In genomic region chr1:198535631-198536030, GRCh38 we compare ENCODE assay signal across 33 cellular contexts. TPM values are rescaled to one million over a fixed set of nuclear protein-coding genes. Genes with fewer than 3 reads are reported as not detected.
DNase-seq lines count a peak whose midpoint lies in the region; ATAC-seq and TF ChIP-seq lines count a peak whose summit lies in the region.
"Had no signal": no experiment of that assay in that cellular context is flagged by ENCODE, and none has a peak within 500 bp of the region (broad histone marks: within the 10 kb centered on the region; RNA-seq: fewer than 3 reads in every experiment).

No MANE protein-coding gene starts in this region.

- H4K20me1 ChIP-seq in GM23248 (ENCODE audit: insufficient read depth) (no peaks in the 10 kb centered on the region), SU-DHL-6 (ENCODE audit: low read depth, low read length) (no peaks in the 10 kb centered on the region)
- H4K20me1 ChIP-seq: BLaER1 had no signal

- DNase-seq in CD4-positive, alpha-beta T cell: no peak
- DNase-seq in GM23248 (no peak), GOT3 (lab: John Stamatoyannopoulos, UW) (no peak), esophagus squamous epithelium (lab: John Stamatoyannopoulos, UW) (no peak)
- no peak for DNase-seq in naive thymus-derived CD4-positive, alpha-beta T cell
- no peak for DNase-seq in activated naive CD4-positive, alpha-beta T cell treated with anti-CD3 and anti-CD28 coated beads, Interleukin-2, amount 50 U/mL, for 16 hours
- DNase-seq: activated naive CD4-positive, alpha-beta T cell treated with Interleukin-2 at 50 U/mL for 16 hours; activated T-cell treated with anti-CD3 and anti-CD28 coated beads, Interleukin-2, amount 50 U/mL, for 4 hours; anterior cingulate cortex; colonic mucosa; DMS79 treated with DMSO at 0.1 percent for 48 hours; effector CD8-positive, alpha-beta T cell; HFFc6; left ventricle myocardium superior; NCI-H1694 treated with DMSO at 0.1 percent for 48 hours; NCI-H526; pancreas; retina; SJCRH30; small intestine; stimulated activated CD4-positive, alpha-beta T cell treated with anti-CD3 and anti-CD28 coated beads, Interleukin-1b, Interleukin-23, amount 100 ng/mL, for 48 hours; stimulated activated CD8-positive, alpha-beta memory T cell treated with anti-CD3 and anti-CD28 coated beads, Interleukin-4, amount 100 ng/mL, for 48 hours; upper lobe of left lung had no signal

- no peak overlapping the region for H3K4me3 Mint-ChIP-seq in CD4-positive, alpha-beta T cell
- peak overlapping the region in 4 of 10 donors; percentile 20 to 73 (median 34) for H3K4me3 Mint-ChIP-seq in naive thymus-derived CD4-positive, alpha-beta T cell
- H3K4me3 Mint-ChIP-seq: HFFc6 had no signal

- ATAC-seq in CD4-positive, alpha-beta T cell (ENCODE audit: poor library complexity): no peak
- ATAC-seq in naive thymus-derived CD4-positive, alpha-beta T cell: no peak
- no peak for ATAC-seq in HG03342 (IDR thresholded peaks at IDR 0.05; ENCODE audit: unreplicated experiment)
- ATAC-seq: activated T-cell treated with anti-CD3 and anti-CD28 coated beads, Interleukin-2, amount 50 U/mL, for 4 hours; left ventricle myocardium superior; natural killer cell treated with Interleukin-12 subunit alpha and Interleukin-12 subunit beta and Interleukin-15 and Interleukin-18, amount 100 ng/mL, for 72 hours; pancreas had no signal

- H3K27ac ChIP-seq in CD4-positive, alpha-beta T cell (ENCODE audit: low read depth, low read length): no peak overlapping the region
- H3K27ac ChIP-seq in GM23248 (no peak overlapping the region), SU-DHL-6 (ENCODE audit: low read depth, low read length) (peak overlapping the region; percentile 89), esophagus squamous epithelium (no peak overlapping the region)
- H3K27ac ChIP-seq in naive thymus-derived CD4-positive, alpha-beta T cell (ENCODE audit: low read depth, low read length): peak overlapping the region; percentile 38
- H3K27ac ChIP-seq: BLaER1, cardiac muscle cell, colonic mucosa, KMS-11, pancreas, SJCRH30, upper lobe of left lung had no signal

- H3K79me2 ChIP-seq in GM23248 (ENCODE audit: insufficient read depth) (no peaks in the 10 kb centered on the region), SU-DHL-6 (ENCODE audit: insufficient read depth, low read length) (peaks cover 14% of the 10 kb centered on the region; the same call in 1 of the 2 replicates)

- H3F3A ChIP-seq in GM23248 (ENCODE audit: insufficient read depth) (0 out of 2 replicates have a peak, but pooled peaks cover under 1% of the 10 kb centered on the region), SU-DHL-6 (ENCODE audit: insufficient read depth) (peaks cover 35% of the 10 kb centered on the region)

- H3K27me3 ChIP-seq in CD4-positive, alpha-beta T cell (ENCODE audit: control insufficient read depth, insufficient read depth, low read length): no peaks in the 10 kb centered on the region
- H3K27me3 ChIP-seq in GM23248 (replicated peaks; ENCODE audit: insufficient read depth): no peaks in the 10 kb centered on the region
- H3K27me3 ChIP-seq in SU-DHL-6 (ENCODE audit: low read length): no peaks in the 10 kb centered on the region
- no peaks in the 10 kb centered on the region for H3K27me3 ChIP-seq in naive thymus-derived CD4-positive, alpha-beta T cell (ENCODE audit: control insufficient read depth in 2 of 2, insufficient read depth in 2 of 2, low read length in 2 of 2)
- no peaks in the 10 kb centered on the region for H3K27me3 ChIP-seq in esophagus squamous epithelium
- H3K27me3 ChIP-seq: BLaER1, cardiac muscle cell, colonic mucosa, pancreas, SJCRH30, upper lobe of left lung had no signal

- no peaks in the 10 kb centered on the region for H3K27me3 Mint-ChIP-seq in CD4-positive, alpha-beta T cell
- no peaks in the 10 kb centered on the region for H3K27me3 Mint-ChIP-seq in naive thymus-derived CD4-positive, alpha-beta T cell
- H3K27me3 Mint-ChIP-seq: natural killer cell treated with Interleukin-12 subunit alpha and Interleukin-12 subunit beta and Interleukin-15 and Interleukin-18, amount 100 ng/mL, for 72 hours had no signal

- H3K4me2 ChIP-seq in GM23248 (ENCODE audit: unreplicated experiment): no peak overlapping the region
- H3K4me2 ChIP-seq in SU-DHL-6 (ENCODE audit: low read depth, low read length, poor library complexity, severe bottlenecking): peak overlapping the region; percentile 97
- H3K4me2 ChIP-seq: BLaER1, KMS-11 had no signal

- H3K4me1 Mint-ChIP-seq in CD4-positive, alpha-beta T cell (ENCODE audit: low read depth): peaks cover 84% of the 10 kb centered on the region
- H3K4me1 Mint-ChIP-seq in naive thymus-derived CD4-positive, alpha-beta T cell: peaks cover 44 to 96% (median 89%) of the 10 kb centered on the region in 7 donors

- H3K9me2 ChIP-seq in GM23248 (ENCODE audit: insufficient read depth) (0 out of 2 replicates have a peak, but pooled peaks cover 4% of the 10 kb centered on the region), SU-DHL-6 (replicated peaks; ENCODE audit: insufficient read depth, low read length) (no peaks in the 10 kb centered on the region)

- 0 out of 2 replicates have a peak, but pooled peaks cover under 1% of the 10 kb centered on the region for H3K4me1 ChIP-seq in GM23248 (ENCODE audit: insufficient read depth)
- H3K4me1 ChIP-seq in naive thymus-derived CD4-positive, alpha-beta T cell (ENCODE audit: control insufficient read depth in 2 of 2, insufficient read depth in 2 of 2, low read length in 2 of 2): peaks cover 22 to 41% of the 10 kb centered on the region in 2 donors
- no peaks in the 10 kb centered on the region for H3K4me1 ChIP-seq in esophagus squamous epithelium
- H3K4me1 ChIP-seq: colonic mucosa, pancreas, upper lobe of left lung had no signal

- H3K36me3 ChIP-seq in GM23248 (ENCODE audit: low read depth) (no peaks in the 10 kb centered on the region), SU-DHL-6 (ENCODE audit: low read length) (no peaks in the 10 kb centered on the region), esophagus squamous epithelium (no peaks in the 10 kb centered on the region)
- H3K36me3 ChIP-seq in naive thymus-derived CD4-positive, alpha-beta T cell (ENCODE audit: control insufficient read depth in 2 of 3, insufficient read depth in 3 of 3, low read length in 3 of 3): no peaks in the 10 kb centered on the region
- H3K36me3 ChIP-seq: BLaER1, cardiac muscle cell, colonic mucosa, pancreas, SJCRH30, upper lobe of left lung had no signal

- no peaks in the 10 kb centered on the region for H3K9me3 ChIP-seq in CD4-positive, alpha-beta T cell (ENCODE audit: control insufficient read depth, low read length)
- H3K9me3 ChIP-seq in GM23248 (ENCODE audit: low read depth): no peaks in the 10 kb centered on the region
- no peaks in the 10 kb centered on the region for H3K9me3 ChIP-seq in SU-DHL-6 (ENCODE audit: insufficient read depth, low read length)
- H3K9me3 ChIP-seq in naive thymus-derived CD4-positive, alpha-beta T cell (ENCODE audit: control insufficient read depth in 2 of 3, low read length in 3 of 3): no peaks in the 10 kb centered on the region
- H3K9me3 ChIP-seq in esophagus squamous epithelium: no peaks in the 10 kb centered on the region
- H3K9me3 ChIP-seq: BLaER1, colonic mucosa, pancreas, SJCRH30, upper lobe of left lung had no signal

- in situ Hi-C loops in GM23248 (cut with MboI): no loop called here

- H2AFZ ChIP-seq in GM23248 (0 out of 2 replicates have a peak overlapping the region, but pooled peaks have one; percentile 49), SU-DHL-6 (ENCODE audit: low read depth, low read length, severe bottlenecking) (peak overlapping the region; percentile 29)

- H3K9me3 Mint-ChIP-seq in CD4-positive, alpha-beta T cell: peaks cover 4% of the 10 kb centered on the region
- peaks cover 0 to 16% (median 0%) of the 10 kb centered on the region in 11 donors for H3K9me3 Mint-ChIP-seq in naive thymus-derived CD4-positive, alpha-beta T cell
- H3K9me3 Mint-ChIP-seq: HFFc6 had no signal

- H3K36me3 Mint-ChIP-seq in CD4-positive, alpha-beta T cell (ENCODE audit: low read depth): no peaks in the 10 kb centered on the region
- H3K36me3 Mint-ChIP-seq in naive thymus-derived CD4-positive, alpha-beta T cell: peaks cover 7 to 19% (median 8%) of the 10 kb centered on the region in 5 donors

- peak overlapping the region; percentile 81 for H3K27ac Mint-ChIP-seq in CD4-positive, alpha-beta T cell
- H3K27ac Mint-ChIP-seq in naive thymus-derived CD4-positive, alpha-beta T cell: peak overlapping the region in 6 of 9 donors; percentile 57 to 91 (median 86)
- H3K27ac Mint-ChIP-seq: HFFc6 had no signal

- no peak for TF ChIP-seq POLR2A in esophagus squamous epithelium (IDR thresholded peaks at IDR 0.05)

- H3K9ac ChIP-seq in GM23248: no peak overlapping the region
- H3K9ac ChIP-seq in SU-DHL-6 (ENCODE audit: low read length): peak overlapping the region; percentile 61
- H3K9ac ChIP-seq: BLaER1, KMS-11 had no signal

- intact Hi-C loops in CD4-positive, alpha-beta T cell (cut with DNase I, micrococcal nuclease): loop anchor here in 1 of 2 experiments (1.0 kb wide), 1 partner anchor 26 kb away; no protein-coding TSS in a partner anchor
- intact Hi-C loops in naive thymus-derived CD4-positive, alpha-beta T cell (cut with micrococcal nuclease): no loop called here
- intact Hi-C loops in esophagus squamous epithelium (cut with DNase I): no loop called here

- H3K4me3 ChIP-seq in GM23248: no peak overlapping the region
- H3K4me3 ChIP-seq in SU-DHL-6 (ENCODE audit: insufficient read depth, low read length, poor library complexity, severe bottlenecking): peak overlapping the region; percentile 52
- H3K4me3 ChIP-seq in naive thymus-derived CD4-positive, alpha-beta T cell (ENCODE audit: low read length): no peak overlapping the region
- no peak overlapping the region for H3K4me3 ChIP-seq in esophagus squamous epithelium
- H3K4me3 ChIP-seq: BLaER1, cardiac muscle cell, colonic mucosa, pancreas, SJCRH30, upper lobe of left lung had no signal

- CTCF ChIA-PET in CD4-positive, alpha-beta T cell (lab: Charles Lee): interaction anchor here (0.6 to 1.5 kb wide), 2 partner anchors 16 to 100 kb away, joined by 3 to 4 read pairs; no protein-coding TSS in a partner anchor
- CTCF ChIA-PET in naive thymus-derived CD4-positive, alpha-beta T cell (lab: Charles Lee): interaction anchor here (0.5 to 2.7 kb wide), 7 partner anchors 13 to 111 kb away, joined by 3 to 9 read pairs (median 3); no protein-coding TSS in a partner anchor

- POLR2A ChIA-PET in CD4-positive, alpha-beta T cell (lab: Charles Lee): interaction anchor here (0.7 to 3.5 kb wide), 9 partner anchors 15 to 155 kb away, joined by 3 to 21 read pairs (median 3); no protein-coding TSS in a partner anchor
- POLR2A ChIA-PET in naive thymus-derived CD4-positive, alpha-beta T cell (lab: Charles Lee): interaction anchor here (0.7 to 5.7 kb wide), 12 partner anchors 9 to 146 kb away, joined by 3 to 36 read pairs (median 4); no protein-coding TSS in a partner anchor

- no peak for TF ChIP-seq CTCF in CD4-positive, alpha-beta T cell (IDR thresholded peaks at IDR 0.05)
- TF ChIP-seq CTCF in SU-DHL-6 (IDR thresholded peaks at IDR 0.05; ENCODE audit: insufficient read depth, low read length, poor library complexity, severe bottlenecking) (no peak), esophagus squamous epithelium (IDR thresholded peaks at IDR 0.05) (no peak)

RNA-seq across cellular contexts. Expression of gene ATP6V1G3, which starts 4.8 kb away (rescaled TPM):
- not detected for total RNA-seq in CD4-positive, alpha-beta T cell
- not detected in 2 replicates for total RNA-seq in GM23248 (2014; rRNA removed; shearing (Covaris generic))
- 1.3 and 2.9 TPM in 2 replicates for polyA plus RNA-seq in GM23248 (2016; fragmentation: Nextera tagmentation; extraction: Ambion mirVana)
- not detected for total RNA-seq in naive thymus-derived CD4-positive, alpha-beta T cell
- not detected for polyA plus RNA-seq in naive thymus-derived CD4-positive, alpha-beta T cell
- total RNA-seq in esophagus squamous epithelium: not detected
- total RNA-seq: activated CD8-positive, alpha-beta memory T cell treated with anti-CD3 and anti-CD28 coated beads for 36 hours; activated T-cell treated with anti-CD3 and anti-CD28 coated beads, Interleukin-2, amount 50 U/mL, for 4 hours; cardiac muscle cell; colonic mucosa; epithelial cell of proximal tubule; left ventricle myocardium superior; natural killer cell treated with Interleukin-12 subunit alpha and Interleukin-12 subunit beta and Interleukin-15 and Interleukin-18, amount 100 ng/mL, for 72 hours; pancreas; SJCRH30; subcutaneous adipose tissue; upper lobe of left lung had no signal
- polyA plus RNA-seq: cardiac muscle cell, keratinocyte, pancreas, small intestine had no signal

Comparison
In these comparisons a context has a peak if more than half of its experiments do, and no peak if none do; other contexts are left out.
1. H3K27ac ChIP-seq: peak in SU-DHL-6 (single experiment) and naive thymus-derived CD4-positive, alpha-beta T cell (single experiment); none in CD4-positive, alpha-beta T cell (single experiment), GM23248 (single experiment) and esophagus squamous epithelium (0 of 4).